11 cellular contexts compared by ENCODE assay signal in the genomic region with DNA sequence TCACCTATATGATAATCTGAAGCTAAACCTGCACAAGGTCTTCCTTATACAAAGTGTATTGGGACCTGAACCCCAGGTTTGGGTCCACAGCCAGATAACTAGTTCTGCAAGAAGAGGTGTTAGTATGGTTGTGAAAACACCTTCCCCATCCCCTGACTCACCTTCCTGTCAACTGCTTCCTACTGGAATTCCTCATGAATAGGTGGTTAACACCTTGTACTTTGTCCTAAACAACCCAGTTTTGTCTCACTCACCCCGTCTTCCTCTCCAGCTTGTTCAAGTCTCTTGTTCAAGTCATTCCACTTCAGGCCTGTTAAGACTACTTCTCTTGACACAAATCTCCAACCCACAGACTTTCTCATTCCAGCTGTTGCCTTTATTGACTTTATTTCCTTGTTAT.
"Had no signal": no experiment of that assay in that cellular context is flagged by ENCODE, and none has a peak within 500 bp of the region (broad histone marks: within the 10 kb centered on the region; RNA-seq: fewer than 3 reads in every experiment).

No MANE protein-coding gene starts in this region.

- FAIRE-seq: TTC549 had no signal

- H3K4me3 ChIP-seq: psoas muscle had no signal

- ATAC-seq: left lobe of liver, psoas muscle, sciatic nerve had no signal

- H3K4me1 ChIP-seq: psoas muscle had no signal

- DNase-seq: activated effector memory CD4-positive, alpha-beta T cell treated with Interleukin-2 at 50 U/mL for 16 hours; amygdala; brain microvascular endothelial cell; immature natural killer cell; nephron progenitor cell; psoas muscle; stimulated activated CD4-positive, alpha-beta T cell treated with anti-CD3 and anti-CD28 coated beads, Interleukin-2, amount 100 ng/mL, for 24 hours; stimulated activated naive CD4-positive, alpha-beta T cell treated with Interleukin-2 at 50 U/mL for 16 hours had no signal

- H3K36me3 ChIP-seq: brain microvascular endothelial cell had no signal

- H3K9me3 ChIP-seq: psoas muscle had no signal

- H3K27ac ChIP-seq: brain microvascular endothelial cell, psoas muscle had no signal
